Comparison of ENCODE assay signal across 26 cellular contexts in the genomic region with DNA sequence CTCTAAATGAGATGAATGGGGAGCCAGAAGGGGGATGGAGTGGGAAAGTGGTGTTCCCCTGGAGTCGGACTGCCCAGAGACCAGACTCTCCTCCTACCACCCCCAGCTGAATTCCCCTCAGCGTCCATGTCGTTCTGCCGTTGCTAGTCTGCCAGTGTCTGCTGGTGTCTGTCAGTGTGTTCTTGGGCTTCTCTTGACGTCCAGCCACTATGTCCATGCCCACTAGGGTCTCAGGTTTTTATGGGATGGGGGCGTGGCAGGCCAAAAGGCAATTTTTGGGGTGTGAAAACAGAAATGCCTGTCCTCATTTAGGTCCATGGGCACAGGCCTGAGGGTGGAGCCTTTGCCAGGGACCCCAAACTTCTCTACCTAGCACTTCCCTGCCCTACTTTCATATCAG.
"Had no signal": no experiment of that assay in that cellular context is flagged by ENCODE, and none has a peak within 500 bp of the region (broad histone marks: within the 10 kb centered on the region; RNA-seq: fewer than 3 reads in every experiment).

No MANE protein-coding gene starts in this region.

- H3K9me3 ChIP-seq: stomach, testis, thoracic aorta, thyroid gland, transverse colon, upper lobe of left lung, upper lobe of right lung, uterus, vagina had no signal

- DNase-seq: stimulated activated CD4-positive, alpha-beta T cell treated with anti-CD3 and anti-CD28 coated beads, Interleukin-2, amount 100 ng/mL, for 48 hours; stimulated activated CD4-positive, alpha-beta T cell treated with anti-CD3 and anti-CD28 coated beads, Interleukin-4, amount 100 ng/mL, for 1 hour; stimulated activated CD4-positive, alpha-beta T cell treated with anti-CD3 and anti-CD28 coated beads, Interleukin-4, amount 100 ng/mL, for 24 hours; stimulated activated CD4-positive, alpha-beta T cell treated with anti-CD3 and anti-CD28 coated beads, Interleukin-4, amount 100 ng/mL, for 4 hours; stimulated activated CD8-positive, alpha-beta memory T cell treated with anti-CD3 and anti-CD28 coated beads, Interleukin-4, amount 100 ng/mL, for 48 hours; stimulated activated naive B cell treated with anti-CD40 and anti-IgM and Interleukin-4, amounts not matched to agents 10 μg/mL and 1 μg/mL and 100 μg/mL, for 72 hours; stimulated activated naive CD4-positive, alpha-beta T cell treated with Interleukin-2 at 50 U/mL for 16 hours; stimulated activated naive CD8-positive, alpha-beta T cell treated with anti-CD3 and anti-CD28 coated beads, Interleukin-15, amount 100 ng/mL, for 72 hours; stimulated activated naive CD8-positive, alpha-beta T cell treated with anti-CD3 and anti-CD28 coated beads, Interleukin-15, Interleukin-2, amounts not matched to agents 100 U/mL and 50 U/mL, for 24 hours; stomach; substantia nigra; testis; thyroid gland; tibial artery; transverse colon; trophoblast cell; upper lobe of left lung; upper lobe of right lung; uterus had no signal

- H3K4me1 ChIP-seq: stomach, suprapubic skin, testis, thyroid gland, tibial artery, tibial nerve, transverse colon, upper lobe of left lung, upper lobe of right lung, uterus, vagina had no signal

- ATAC-seq: stimulated activated effector memory CD8-positive, alpha-beta T cell treated with anti-CD3 and anti-CD28 coated beads, Interleukin-12 subunit alpha, Interleukin-12 subunit beta, amount 100 ng/mL, for 72 hours; stimulated activated memory B cell treated with anti-CD40 and anti-IgM and Interleukin-4, amounts not matched to agents 10 μg/mL and 1 μg/mL and 100 μg/mL, for 72 hours; stimulated activated naive B cell treated with anti-CD40 and anti-IgM and Interleukin-4, amounts not matched to agents 10 μg/mL and 1 μg/mL and 100 μg/mL, for 72 hours; stimulated activated naive CD8-positive, alpha-beta T cell treated with anti-CD3 and anti-CD28 coated beads, Interleukin-15, amount 100 ng/mL, for 72 hours; stimulated activated naive CD8-positive, alpha-beta T cell treated with anti-CD3 and anti-CD28 coated beads, Interleukin-15, Interleukin-2, amounts not matched to agents 100 U/mL and 50 U/mL, for 24 hours; upper lobe of right lung had no signal

- H3K27ac ChIP-seq: stomach, suprapubic skin, testis, thoracic aorta, thyroid gland, tibial artery, tibial nerve, transverse colon, upper lobe of left lung, upper lobe of right lung, uterus, vagina had no signal

- H3K4me3 ChIP-seq: stomach, suprapubic skin, testis, thoracic aorta, thyroid gland, tibial artery, tibial nerve, transverse colon, upper lobe of left lung, upper lobe of right lung, uterus, vagina had no signal

- H3K36me3 ChIP-seq: stomach, suprapubic skin, thoracic aorta, thyroid gland, tibial artery, tibial nerve, transverse colon, upper lobe of left lung, upper lobe of right lung, uterus, vagina had no signal

- FAIRE-seq: urothelium cell line had no signal

- H3K27me3 ChIP-seq: stomach, suprapubic skin, testis, thyroid gland, tibial artery, tibial nerve, transverse colon, upper lobe of left lung, upper lobe of right lung, uterus, vagina had no signal
